In genomic region chr1:21620011-21620410, GRCh38 we compare ENCODE assay signal across 29 cellular contexts. TPM values are rescaled to one million over a fixed set of nuclear protein-coding genes. Genes with fewer than 3 reads are reported as not detected.
DNase-seq lines count a peak whose midpoint lies in the region; ATAC-seq, FAIRE-seq and TF ChIP-seq lines count a peak whose summit lies in the region.
"Had no signal": no experiment of that assay in that cellular context is flagged by ENCODE, and none has a peak within 500 bp of the region (broad histone marks: within the 10 kb centered on the region; RNA-seq: fewer than 3 reads in every experiment).

No MANE protein-coding gene starts in this region.

- DNase-seq in right lobe of liver = no peak
- no peak for DNase-seq in HepG2 (ENCODE audit: low spot score)
- DNase-seq in HT-29 (ENCODE audit: low spot score) = no peak
- no peak for DNase-seq in aorta
- no peak for DNase-seq in stimulated activated effector memory CD8-positive, alpha-beta T cell treated with anti-CD3 and anti-CD28 coated beads, Interleukin-12 subunit alpha, Interleukin-12 subunit beta, amount 100 ng/mL, for 72 hours (ENCODE audit: low spot score in 2 of 2)
- DNase-seq: ACHN; activated B cell treated with CpG ODN at 0.5 μM for 24 hours; activated CD4-positive, alpha-beta T cell treated with anti-CD3 and anti-CD28 coated beads, Interleukin-2, amount 50 U/mL, for 1 hour; activated naive CD4-positive, alpha-beta T cell; activated T-cell treated with anti-CD3 and anti-CD28 coated beads, Interleukin-2, amount 50 U/mL, for 4 hours; BE2C; DMS53; effector CD4-positive, alpha-beta T cell; glutamatergic neuron; NCI-H1694 treated with DMSO at 0.1 percent for 48 hours; NCI-H526 treated with DMSO at 0.1 percent for 48 hours; Peyer's patch; SIG-M5; stimulated activated CD4-positive, alpha-beta T cell treated with anti-CD3 and anti-CD28 coated beads, Interleukin-4, amount 100 ng/mL, for 4 hours; stimulated activated naive CD4-positive, alpha-beta T cell treated with Interleukin-2 at 50 U/mL for 16 hours; T1000 had no signal

- H3K27ac ChIP-seq in right lobe of liver = no peak overlapping the region
- no peak overlapping the region for H3K27ac ChIP-seq in HepG2 (ENCODE audit: extremely low read length, insufficient read depth, low read length)
- H3K27ac ChIP-seq in angular gyrus (ENCODE audit: low read depth, low read length) = peak overlapping the region; percentile 31
- no peak overlapping the region for H3K27ac ChIP-seq in mucosa of rectum (ENCODE audit: low read depth in 2 of 2, low read length in 2 of 2)
- no peak overlapping the region for H3K27ac ChIP-seq in aorta (ENCODE audit: low read depth in 1 of 2, low read length in 2 of 2)
- H3K27ac ChIP-seq: Peyer's patch, thoracic aorta had no signal

- H3K9ac ChIP-seq in HepG2 (ENCODE audit: insufficient read depth, low read depth, low read length) (no peak overlapping the region), mucosa of rectum (ENCODE audit: low read depth in 1 of 2, low read length in 2 of 2) (no peak overlapping the region)

- H3K4me1 Mint-ChIP-seq in stimulated activated effector memory CD8-positive, alpha-beta T cell treated with anti-CD3 and anti-CD28 coated beads, Interleukin-12 subunit alpha, Interleukin-12 subunit beta, amount 100 ng/mL, for 72 hours = no peaks in the 10 kb centered on the region

- TF ChIP-seq CTCF in right lobe of liver (IDR thresholded peaks at IDR 0.05) (no peak), HepG2 (CRISPR knock-in tag; IDR thresholded peaks at IDR 0.05) (no peak)

- H3K36me3 ChIP-seq in right lobe of liver (no peaks in the 10 kb centered on the region), HepG2 (replicated peaks in 1 of 2; ENCODE audit: control insufficient read depth in 1 of 2, insufficient read depth in 2 of 2, low read length in 2 of 2) (peaks cover 14 to 25% of the 10 kb centered on the region in 2 experiments; a peak in 4 of 5 replicates), mucosa of rectum (ENCODE audit: control insufficient read depth in 2 of 2, insufficient read depth in 2 of 2, low read length in 2 of 2) (no peaks in the 10 kb centered on the region), aorta (ENCODE audit: control insufficient read depth in 1 of 2, insufficient read depth in 2 of 2, low read length in 1 of 2) (no peaks in the 10 kb centered on the region)
- H3K36me3 ChIP-seq: BE2C, Peyer's patch, thoracic aorta had no signal

- no peak for TF ChIP-seq RAD21 in HepG2 (CRISPR knock-in tag; IDR thresholded peaks at IDR 0.05)

- no CpG with 5 or more reads among the region's 12 CpGs for WGBS in right lobe of liver (ENCODE audit: insufficient coverage, low coverage, low lambda C conversion rate, missing lambda C conversion rate)
- 100% methylated on average over 4 of the region's 12 CpGs for WGBS in HepG2 (ENCODE audit: low lambda C conversion rate)
- 58 to 61% methylated on average over 12 of the region's 12 CpGs for WGBS in aorta, 2 donors

- POLR2A ChIA-PET in HepG2 (lab: Yijun Ruan, JAX) = no interaction called here

- in situ Hi-C loops in HepG2 (cut with HindIII; ENCODE audit: extremely low pct_ligation_motif_present, low pct_unique_long_range_greater_than_20kb) = no loop called here

- ATAC-seq in right lobe of liver (no peak), HepG2 (no peak), aorta (ENCODE audit: low FRiP score) (no peak), GM21717 (IDR thresholded peaks at IDR 0.05; ENCODE audit: unreplicated experiment) (no peak)
- ATAC-seq in stimulated activated effector memory CD8-positive, alpha-beta T cell treated with anti-CD3 and anti-CD28 coated beads, Interleukin-12 subunit alpha, Interleukin-12 subunit beta, amount 100 ng/mL, for 72 hours = no peak
- ATAC-seq: activated T-cell treated with anti-CD3 and anti-CD28 coated beads, Interleukin-2, amount 50 U/mL, for 4 hours; HCT116 had no signal

- H3K4me3 Mint-ChIP-seq in stimulated activated effector memory CD8-positive, alpha-beta T cell treated with anti-CD3 and anti-CD28 coated beads, Interleukin-12 subunit alpha, Interleukin-12 subunit beta, amount 100 ng/mL, for 72 hours = no peak overlapping the region
- H3K4me3 Mint-ChIP-seq: activated B cell treated with CpG ODN at 0.5 μM for 24 hours; activated T-cell treated with anti-CD3 and anti-CD28 coated beads, Interleukin-2, amount 50 U/mL, for 4 hours had no signal

- H3K27ac Mint-ChIP-seq in stimulated activated effector memory CD8-positive, alpha-beta T cell treated with anti-CD3 and anti-CD28 coated beads, Interleukin-12 subunit alpha, Interleukin-12 subunit beta, amount 100 ng/mL, for 72 hours = no peak overlapping the region
- H3K27ac Mint-ChIP-seq: activated B cell treated with CpG ODN at 0.5 μM for 24 hours, progenitor cell of endocrine pancreas had no signal

- H3K9me3 Mint-ChIP-seq in stimulated activated effector memory CD8-positive, alpha-beta T cell treated with anti-CD3 and anti-CD28 coated beads, Interleukin-12 subunit alpha, Interleukin-12 subunit beta, amount 100 ng/mL, for 72 hours = no peaks in the 10 kb centered on the region
- H3K9me3 Mint-ChIP-seq: activated B cell treated with CpG ODN at 0.5 μM for 24 hours; activated T-cell treated with anti-CD3 and anti-CD28 coated beads, Interleukin-2, amount 50 U/mL, for 4 hours had no signal

- H3K4me3 ChIP-seq in right lobe of liver (peak overlapping the region in 2 of 3 donors; percentile 5 to 63), HepG2 (replicated peaks in 1 of 3; ENCODE audit: insufficient read depth in 1 of 3, low read depth in 2 of 3, low read length in 3 of 3) (no peak overlapping the region), mucosa of rectum (ENCODE audit: low read length in 2 of 2) (peak overlapping the region; percentile 57 to 72), aorta (ENCODE audit: low read length in 2 of 2) (no peak overlapping the region)
- H3K4me3 ChIP-seq: thoracic aorta had no signal

- H3K9me3 ChIP-seq in right lobe of liver (no peaks in the 10 kb centered on the region), HepG2 (ENCODE audit: low read length) (no peaks in the 10 kb centered on the region), mucosa of rectum (ENCODE audit: control insufficient read depth in 2 of 2, low read length in 2 of 2) (no peaks in the 10 kb centered on the region), aorta (ENCODE audit: control insufficient read depth, low read length) (no peaks in the 10 kb centered on the region)
- H3K9me3 ChIP-seq: BE2C, Peyer's patch, thoracic aorta had no signal

- no peak overlapping the region for H2AFZ ChIP-seq in HepG2 (ENCODE audit: low read length)

- BruUV-seq in HepG2 (replicated peaks; lab: Mats Ljungman, UMichigan) = no TSS peak

- no peaks in the 10 kb centered on the region for H3K36me3 Mint-ChIP-seq in stimulated activated effector memory CD8-positive, alpha-beta T cell treated with anti-CD3 and anti-CD28 coated beads, Interleukin-12 subunit alpha, Interleukin-12 subunit beta, amount 100 ng/mL, for 72 hours

- TF ChIP-seq POLR2A in right lobe of liver (IDR thresholded peaks at IDR 0.05) (no peak), HepG2 (IDR thresholded peaks at IDR 0.05; ENCODE audit: insufficient read depth in 1 of 2, low read depth in 2 of 2, low read length in 2 of 2) (no peak)

- peaks cover 11% of the 10 kb centered on the region for H3K79me2 ChIP-seq in HepG2 (ENCODE audit: insufficient read depth, low read length)

- CTCF ChIA-PET in HepG2 (lab: Yijun Ruan, JAX; ENCODE audit: low intra/inter-chr PET ratio, low total read pairs) = no interaction called here

- intact Hi-C loops in right lobe of liver (cut with DNase I) = no loop called here
- intact Hi-C loops in HepG2 (cut with micrococcal nuclease; ENCODE audit: unreplicated experiment) = no loop called here
- intact Hi-C loops in aorta (cut with DNase I) = no loop called here

- FAIRE-seq in HepG2 (lab: Jason Lieb, UNC) = no peak
- FAIRE-seq: GM19239, HTR-8/SVneo had no signal

- H4K20me1 ChIP-seq in HepG2 (ENCODE audit: insufficient read depth, low read length) = peaks cover 2% of the 10 kb centered on the region; the same call in 1 of the 2 replicates

- H3K27me3 ChIP-seq in right lobe of liver (no peaks in the 10 kb centered on the region), HepG2 (ENCODE audit: control insufficient read depth in 1 of 2, insufficient read depth in 2 of 2, low read length in 2 of 2) (no peaks in the 10 kb centered on the region; a peak in 1 of 5 replicates), mucosa of rectum (ENCODE audit: control insufficient read depth in 2 of 2, insufficient read depth in 2 of 2, low read length in 2 of 2) (peaks cover 0 to 8% of the 10 kb centered on the region in 2 donors), aorta (ENCODE audit: control insufficient read depth in 1 of 2, insufficient read depth in 2 of 2, low read length in 1 of 2) (no peaks in the 10 kb centered on the region)
- H3K27me3 ChIP-seq: BE2C, Peyer's patch had no signal

- H3K4me1 ChIP-seq in right lobe of liver = peaks cover 0 to 57% (median 20%) of the 10 kb centered on the region in 4 donors
- H3K4me1 ChIP-seq in HepG2 (ENCODE audit: insufficient read depth, low read length) = peaks cover 32% of the 10 kb centered on the region
- H3K4me1 ChIP-seq in mucosa of rectum (ENCODE audit: control insufficient read depth in 2 of 2, insufficient read depth in 2 of 2, low read length in 2 of 2) = peaks cover 15 to 32% of the 10 kb centered on the region in 2 donors
- H3K4me1 ChIP-seq in aorta (ENCODE audit: control insufficient read depth in 1 of 2, insufficient read depth in 2 of 2, low read length in 2 of 2) = no peaks in the 10 kb centered on the region

- H3K4me2 ChIP-seq in HepG2 (ENCODE audit: low read depth, low read length) = no peak overlapping the region

- TF ChIP-seq EP300 in HepG2 (IDR thresholded peaks at IDR 0.05; ENCODE audit: low read depth in 2 of 2, low read length in 2 of 2) (no peak), HepG2 (CRISPR knock-in tag; IDR thresholded peaks at IDR 0.05; ENCODE audit: borderline replicate concordance) (no peak)

RNA-seq across cellular contexts. Expression of gene RAP1GAP, which starts 49.1 kb away (rescaled TPM):
- total RNA-seq in right lobe of liver = 10 to 100 TPM in 5 of 6 experiments, 1 to 10 TPM in 1; 8.0 to 38.1 (median 22.2) TPM
- 9.7 and 11.9 TPM in 2 replicates for total RNA-seq in HepG2 (2016; rRNA removed; fragmentation: Illumina TruSeq; extraction: Trizol)
- 3.8 and 5.0 TPM in 2 replicates for total RNA-seq in HepG2 (2016; cell fraction: cytosol; rRNA removed; fragmentation: Illumina TruSeq; extraction: Trizol; ENCODE audit: low read depth)
- 7.8 and 12.1 TPM in 2 replicates for total RNA-seq in HepG2 (2016; cell fraction: insoluble cytoplasmic fraction; rRNA removed; fragmentation: Illumina TruSeq; extraction: Trizol)
- total RNA-seq in HepG2 (2016; cell fraction: membrane; rRNA removed; fragmentation: Illumina TruSeq; extraction: Trizol) = 9.5 and 11.5 TPM in 2 replicates
- 13.6 and 14.7 TPM in 2 replicates for total RNA-seq in HepG2 (2016; cell fraction: nucleus; rRNA removed; fragmentation: Illumina TruSeq; extraction: Trizol)
- 37.5 and 46.1 TPM in 2 replicates for polyA plus RNA-seq in HepG2 (2011; rRNA removed)
- polyA plus RNA-seq in HepG2 (2011; cell fraction: cytosol; rRNA removed) = 21.6 and 24.9 TPM in 2 replicates
- 114 and 133 TPM in 2 replicates for polyA plus RNA-seq in HepG2 (2011; cell fraction: nucleus; rRNA removed)
- polyA plus RNA-seq in HepG2 (2012) = 22.0 and 27.8 TPM in 2 replicates
- 5.3 and 7.0 TPM in 2 replicates for polyA plus RNA-seq in HepG2 (2016; cell fraction: cytosol; fragmentation: Illumina TruSeq; extraction: Trizol; ENCODE audit: low read depth)
- 17.1 and 23.0 TPM in 2 replicates for polyA plus RNA-seq in HepG2 (2016; cell fraction: insoluble cytoplasmic fraction; fragmentation: Illumina TruSeq; extraction: Trizol; ENCODE audit: low read depth)
- 14.4 and 18.4 TPM in 2 replicates for polyA plus RNA-seq in HepG2 (2016; cell fraction: membrane; fragmentation: Illumina TruSeq; extraction: Trizol; ENCODE audit: low read depth)
- 58.0 and 62.8 TPM in 2 replicates for polyA plus RNA-seq in HepG2 (2016; cell fraction: nucleus; fragmentation: Illumina TruSeq; extraction: Trizol; ENCODE audit: insufficient read depth, low read depth)
- 18.4 and 45.8 TPM in 2 replicates for polyA minus RNA-seq in HepG2 (2011; rRNA and poly(A)+ RNA removed; ENCODE audit: low replicate concordance)
- 12.8 and 14.1 TPM in 2 replicates for polyA minus RNA-seq in HepG2 (2011; cell fraction: cytosol; rRNA and poly(A)+ RNA removed)
- 20.8 and 23.4 TPM in 2 replicates for polyA minus RNA-seq in HepG2 (2011; cell fraction: nucleus; rRNA and poly(A)+ RNA removed)
- 56.9 and 69.0 TPM in 2 replicates for total RNA-seq in HT-29 (2014; rRNA removed; shearing (Covaris generic))
- under 1 TPM; 0.58 to 0.84 TPM for total RNA-seq in aorta
- 1 to 10 TPM in 1 of 2 donors, under 1 TPM in 1; 0.33 to 4.9 TPM for polyA plus RNA-seq in aorta

Comparison
In these comparisons a context has a peak if more than half of its experiments do, and no peak if none do; other contexts are left out.
1. H3K4me3 ChIP-seq: peak in right lobe of liver (2 of 3) and mucosa of rectum (2 of 2); none in HepG2 (0 of 3) and aorta (0 of 2).